Comparison of ENCODE assay signal across 25 cellular contexts in genomic region chr3:8516783-8517182, GRCh38. TPM values are rescaled to one million over a fixed set of nuclear protein-coding genes. Genes with fewer than 3 reads are reported as not detected.
"Had no signal": no experiment of that assay in that cellular context is flagged by ENCODE, and none has a peak within 500 bp of the region (broad histone marks: within the 10 kb centered on the region; RNA-seq: fewer than 3 reads in every experiment).

No MANE protein-coding gene starts in this region.

- H3K4me3 ChIP-seq: lung, neural progenitor cell, prostate gland, right atrium auricular region, thyroid gland had no signal

- H3K36me3 ChIP-seq: neural progenitor cell, prostate gland, thyroid gland had no signal

- H3K9ac ChIP-seq: neural progenitor cell had no signal

- H3K4me2 ChIP-seq: neural progenitor cell had no signal

- H3K4me1 Mint-ChIP-seq: activated CD4-positive, alpha-beta T cell treated with anti-CD3 and anti-CD28 coated beads for 36 hours; activated naive CD8-positive, alpha-beta T cell treated with anti-CD3 and anti-CD28 coated beads for 36 hours; naive thymus-derived CD4-positive, alpha-beta T cell had no signal

- H3K4me1 ChIP-seq: foreskin keratinocyte, prostate gland had no signal

- H3K27ac Mint-ChIP-seq: activated CD4-positive, alpha-beta T cell treated with anti-CD3 and anti-CD28 coated beads for 36 hours; activated naive CD8-positive, alpha-beta T cell treated with anti-CD3 and anti-CD28 coated beads for 36 hours; naive thymus-derived CD4-positive, alpha-beta T cell; neural progenitor cell; T-helper 1 cell treated with Interleukin-12 subunit alpha and Interleukin-12 subunit beta and Interleukin-4 antibody, amounts not matched to agents 30 μg/mL and 1 μg/mL, for 36 hours; WTC11 had no signal

- H3K9me3 ChIP-seq: prostate gland, right atrium auricular region, thyroid gland had no signal

- ATAC-seq: activated CD4-positive, alpha-beta T cell treated with anti-CD3 and anti-CD28 coated beads for 36 hours; activated T-cell treated with anti-CD3 and anti-CD28 coated beads, Interleukin-2, amount 50 U/mL, for 4 hours; foreskin keratinocyte; naive thymus-derived CD4-positive, alpha-beta T cell; stimulated activated naive CD8-positive, alpha-beta T cell treated with anti-CD3 and anti-CD28 coated beads, Interleukin-15, Interleukin-2, amounts not matched to agents 100 U/mL and 50 U/mL, for 24 hours; WTC11 had no signal

- H3K27ac ChIP-seq: foreskin keratinocyte, neural progenitor cell, prostate gland, thyroid gland had no signal

- H3K9me3 Mint-ChIP-seq: activated naive CD8-positive, alpha-beta T cell treated with anti-CD3 and anti-CD28 coated beads for 36 hours had no signal

- H3K27me3 ChIP-seq: foreskin keratinocyte, neural progenitor cell, right atrium auricular region, thyroid gland had no signal

- H2AFZ ChIP-seq: neural progenitor cell had no signal

- DNase-seq: activated CD4-positive, alpha-beta T cell treated with anti-CD3 and anti-CD28 coated beads for 36 hours; activated CD4-positive, alpha-beta T cell treated with anti-CD3 and anti-CD28 coated beads, Interleukin-2, amount 50 U/mL, for 4 hours; activated CD8-positive, alpha-beta memory T cell treated with anti-CD3 and anti-CD28 coated beads, Interleukin-2, amount 50 U/mL, for 48 hours; activated naive CD4-positive, alpha-beta T cell treated with Interleukin-2 at 50 U/mL for 16 hours; activated naive CD8-positive, alpha-beta T cell treated with anti-CD3 and anti-CD28 coated beads for 36 hours; activated T-cell treated with anti-CD3 and anti-CD28 coated beads, Interleukin-2, amount 50 U/mL, for 4 hours; amniotic stem cell; dermis blood vessel endothelial cell; effector CD8-positive, alpha-beta T cell; erythroblast; foreskin keratinocyte; kidney; naive thymus-derived CD4-positive, alpha-beta T cell; stimulated activated CD4-positive, alpha-beta T cell treated with anti-CD3 and anti-CD28 coated beads, Interleukin-12 subunit alpha, Interleukin-12 subunit beta, amount 100 ng/mL, for 4 hours; stimulated activated CD4-positive, alpha-beta T cell treated with anti-CD3 and anti-CD28 coated beads, Interleukin-4, amount 100 ng/mL, for 4 hours; stimulated activated naive CD8-positive, alpha-beta T cell treated with anti-CD3 and anti-CD28 coated beads, Interleukin-15, Interleukin-2, amounts not matched to agents 100 U/mL and 50 U/mL, for 24 hours; T1000; thyroid gland had no signal

- FAIRE-seq: kidney, urothelium cell line had no signal

- H3K4me3 Mint-ChIP-seq: activated CD4-positive, alpha-beta T cell treated with anti-CD3 and anti-CD28 coated beads for 36 hours; activated naive CD8-positive, alpha-beta T cell treated with anti-CD3 and anti-CD28 coated beads for 36 hours; activated T-cell treated with anti-CD3 and anti-CD28 coated beads, Interleukin-2, amount 50 U/mL, for 4 hours; naive thymus-derived CD4-positive, alpha-beta T cell; neural progenitor cell; T-helper 1 cell treated with Interleukin-12 subunit alpha and Interleukin-12 subunit beta and Interleukin-4 antibody, amounts not matched to agents 30 μg/mL and 1 μg/mL, for 36 hours; WTC11 had no signal

RNA-seq across cellular contexts. Expression of gene LMCD1, which starts 15.2 kb away (rescaled TPM):
- polyA plus RNA-seq: naive thymus-derived CD4-positive, alpha-beta T cell had no signal
